ENCODE assay signal across 8 cellular contexts in genomic region chr12:132827763-132828703, GRCh38. TPM values are rescaled to one million over a fixed set of nuclear protein-coding genes. Genes with fewer than 3 reads are reported as not detected.
DNase-seq lines count a peak whose midpoint lies in the region; ATAC-seq and TF ChIP-seq lines count a peak whose summit lies in the region.

No MANE protein-coding gene starts in this region.

- TF ChIP-seq POLR2A in upper lobe of left lung (IDR thresholded peaks at IDR 0.05): no peak

- DNase-seq in GM03348 (ENCODE audit: low spot score) (peak; percentile 76), T-helper 17 cell (peak in 1 of 3 donors; percentile 13), mucosa of descending colon (peak; percentile 79 to 83 (median 79)), upper lobe of left lung (peak in 1 of 2 donors; percentile 36), NCI-H2227 (lab: John Stamatoyannopoulos, UW; ENCODE audit: unreplicated experiment) (no peak)

- intact Hi-C loops in mucosa of descending colon (cut with DNase I, micrococcal nuclease): no loop called here

- H3K4me1 Mint-ChIP-seq in T-helper 17 cell: peaks cover 22% of the 10 kb centered on the region

- peak overlapping the region; percentile 97 for H3K4me3 Mint-ChIP-seq in T-helper 17 cell

- no peaks in the 10 kb centered on the region for H3K27me3 ChIP-seq in endocrine pancreas (ENCODE audit: control insufficient read depth, insufficient read depth, low read length)
- H3K27me3 ChIP-seq in upper lobe of left lung: peaks cover 0 to 4% (median 0%) of the 10 kb centered on the region in 4 donors

- H3K27ac ChIP-seq in upper lobe of left lung: peak overlapping the region; percentile 97 to 99 (median 98)

- no peaks in the 10 kb centered on the region for H3K27me3 Mint-ChIP-seq in T-helper 17 cell

- peaks cover 4% of the 10 kb centered on the region for H3K36me3 ChIP-seq in endocrine pancreas (ENCODE audit: control insufficient read depth, insufficient read depth, low read length)
- H3K36me3 ChIP-seq in mucosa of descending colon (ENCODE audit: low read depth): no peaks in the 10 kb centered on the region
- peaks cover 0 to 37% (median 23%) of the 10 kb centered on the region in 4 donors for H3K36me3 ChIP-seq in upper lobe of left lung

- H3K4me3 ChIP-seq in endocrine pancreas (ENCODE audit: control insufficient read depth, insufficient read depth, low read length): peak overlapping the region; percentile 37
- peak overlapping the region; percentile 88 for H3K4me3 ChIP-seq in mucosa of descending colon
- H3K4me3 ChIP-seq in upper lobe of left lung: peak overlapping the region; percentile 65 to 98 (median 92)

- peaks cover 2% of the 10 kb centered on the region for H3K36me3 Mint-ChIP-seq in T-helper 17 cell (ENCODE audit: low read depth)

- no peak for TF ChIP-seq CTCF in mucosa of descending colon (IDR thresholded peaks at IDR 0.05)
- no peak for TF ChIP-seq CTCF in upper lobe of left lung (IDR thresholded peaks at IDR 0.05)

- peaks cover 7% of the 10 kb centered on the region for H3K4me1 ChIP-seq in endocrine pancreas (ENCODE audit: control insufficient read depth, insufficient read depth, low read length)
- peaks cover 14% of the 10 kb centered on the region for H3K4me1 ChIP-seq in mucosa of descending colon (ENCODE audit: low read depth)
- H3K4me1 ChIP-seq in upper lobe of left lung: peaks cover 17 to 37% (median 19%) of the 10 kb centered on the region in 4 donors

- peak overlapping the region; percentile 83 for H3K9ac ChIP-seq in endocrine pancreas (ENCODE audit: control insufficient read depth, insufficient read depth, low read length)

- no peak for TF ChIP-seq EP300 in upper lobe of left lung (IDR thresholded peaks at IDR 0.05)

- WGBS in upper lobe of left lung, 2 donors: 20 to 51% methylated on average over 10 to 30 of the region's 59 CpGs

- peak; percentile 23 for ATAC-seq in GM21360 (IDR thresholded peaks at IDR 0.05; ENCODE audit: unreplicated experiment)
- peak; percentile 11 for ATAC-seq in HG03565 (IDR thresholded peaks at IDR 0.05; ENCODE audit: unreplicated experiment)
- ATAC-seq in T-helper 17 cell: peak; percentile 36
- ATAC-seq in mucosa of descending colon: peak; percentile 72
- ATAC-seq in upper lobe of left lung (ENCODE audit: low FRiP score in 2 of 2): peak; percentile 31 to 58

- peak overlapping the region; percentile 98 for H3K27ac Mint-ChIP-seq in T-helper 17 cell

- H3K9me3 ChIP-seq in T-helper 17 cell (ENCODE audit: control insufficient read depth, low read length, poor library complexity, severe bottlenecking) (no peaks in the 10 kb centered on the region), endocrine pancreas (ENCODE audit: control insufficient read depth, low read length) (no peaks in the 10 kb centered on the region), mucosa of descending colon (no peaks in the 10 kb centered on the region), upper lobe of left lung (peaks cover 0 to 5% (median 0%) of the 10 kb centered on the region in 4 donors)

RNA-seq across cellular contexts. Expression of gene GOLGA3, which starts 0.6 kb away (rescaled TPM):
- total RNA-seq in T-helper 17 cell (10 to 100 TPM; 44.0 to 45.4 TPM), mucosa of descending colon (10 to 100 TPM; 71.6 to 91.0 (median 89.6) TPM), upper lobe of left lung (100 to 1,000 TPM in 1 of 6 donors, 10 to 100 TPM in 5; 53.8 to 116 (median 77.9) TPM)

RNA-seq across cellular contexts. Expression of gene CHFR, which starts 59.4 kb away (rescaled TPM):
- total RNA-seq in T-helper 17 cell (10 to 100 TPM; 91.5 to 94.5 TPM), mucosa of descending colon (10 to 100 TPM; 50.6 to 65.9 (median 50.7) TPM), upper lobe of left lung (100 to 1,000 TPM in 2 of 6 donors, 10 to 100 TPM in 4; 42.2 to 136 (median 50.5) TPM)

Comparison
In these comparisons a context has a peak if more than half of its experiments do, and no peak if none do; other contexts are left out.
1. ATAC-seq: peak in every context shown above with its lines; median percentile 72 in mucosa of descending colon; 44 in upper lobe of left lung; 36 in T-helper 17 cell; 23 in GM21360; 11 in HG03565.
2. H3K4me3 ChIP-seq: peak in every context shown above with its lines; median percentile 92 in upper lobe of left lung; 88 in mucosa of descending colon; 37 in endocrine pancreas.